8 cellular contexts compared by ENCODE assay signal in genomic region chr7:117212969-117213877, GRCh38.
DNase-seq lines count a peak whose midpoint lies in the region; ATAC-seq and TF ChIP-seq lines count a peak whose summit lies in the region.

No MANE protein-coding gene starts in this region.

- no peak overlapping the region for H3K27ac Mint-ChIP-seq in activated T-helper 17 cell treated with anti-CD3 and anti-CD28 coated beads, Interleukin-2, amount 50 U/mL, for 72 hours

- ATAC-seq in GM19438 (IDR thresholded peaks at IDR 0.05; ENCODE audit: low read depth, unreplicated experiment) (peak; percentile 84), HG03520 (IDR thresholded peaks at IDR 0.05; ENCODE audit: unreplicated experiment) (peak; percentile 78)
- peak; percentile 51 for ATAC-seq in activated T-helper 17 cell treated with anti-CD3 and anti-CD28 coated beads, Interleukin-2, amount 50 U/mL, for 72 hours (replicated peaks)

- TF ChIP-seq POLR2A in prostate gland (IDR thresholded peaks at IDR 0.05), result no peak

- POLR2A ChIA-PET in OCI-LY7 (lab: Charles Lee), result interaction anchor here (0.7 to 0.9 kb wide), 2 partner anchors 10 to 556 kb away, joined by 3 to 4 read pairs; no protein-coding TSS in a partner anchor

- H3K9me3 ChIP-seq in OCI-LY7 (ENCODE audit: low read length) (no peaks in the 10 kb centered on the region), prostate gland (no peaks in the 10 kb centered on the region)

- BruUV-seq in OCI-LY7 (replicated peaks; lab: Mats Ljungman, UMichigan), result no TSS peak

- H3K27me3 ChIP-seq in prostate gland (replicated peaks; ENCODE audit: insufficient read depth), result no peaks in the 10 kb centered on the region

- no peak overlapping the region for H3K4me2 ChIP-seq in OCI-LY7 (ENCODE audit: low read length)

- H3K4me1 Mint-ChIP-seq in activated T-helper 17 cell treated with anti-CD3 and anti-CD28 coated beads, Interleukin-2, amount 50 U/mL, for 72 hours, result no peaks in the 10 kb centered on the region

- no peaks in the 10 kb centered on the region for H3K9me3 Mint-ChIP-seq in activated T-helper 17 cell treated with anti-CD3 and anti-CD28 coated beads, Interleukin-2, amount 50 U/mL, for 72 hours

- no peak overlapping the region for H2AFZ ChIP-seq in OCI-LY7 (ENCODE audit: low read length)

- H4K20me1 ChIP-seq in OCI-LY7 (ENCODE audit: insufficient read depth, low read length), result no peaks in the 10 kb centered on the region

- no peaks in the 10 kb centered on the region for H3K27me3 Mint-ChIP-seq in activated T-helper 17 cell treated with anti-CD3 and anti-CD28 coated beads, Interleukin-2, amount 50 U/mL, for 72 hours

- H3K27ac ChIP-seq in OCI-LY7 (ENCODE audit: low read depth, low read length, poor library complexity, severe bottlenecking) (no peak overlapping the region), prostate gland (no peak overlapping the region)

- no peaks in the 10 kb centered on the region for H3K79me2 ChIP-seq in OCI-LY7 (ENCODE audit: insufficient read depth, low read depth, low read length)

- H3K36me3 Mint-ChIP-seq in activated T-helper 17 cell treated with anti-CD3 and anti-CD28 coated beads, Interleukin-2, amount 50 U/mL, for 72 hours (ENCODE audit: low read depth), result no peaks in the 10 kb centered on the region

- TF ChIP-seq CTCF in OCI-LY7 (conservative IDR thresholded peaks at IDR 0.05; ENCODE audit: low read length) (peak; percentile 88), prostate gland (IDR thresholded peaks at IDR 0.05) (peak; percentile 59 to 76 (median 72))

- WGBS in prostate gland, result 64% methylated on average over 5 of the region's 5 CpGs

- no peaks in the 10 kb centered on the region for H3K4me1 ChIP-seq in OCI-LY7 (ENCODE audit: insufficient read depth, low read length, poor library complexity, severe bottlenecking)
- no peaks in the 10 kb centered on the region for H3K4me1 ChIP-seq in prostate gland (replicated peaks)

- CTCF ChIA-PET in OCI-LY7 (lab: Charles Lee; ENCODE audit: unreplicated experiment), result no interaction called here

- H3K36me3 ChIP-seq in OCI-LY7 (ENCODE audit: insufficient read depth, low read length) (no peaks in the 10 kb centered on the region), prostate gland (no peaks in the 10 kb centered on the region)

- H3K9me2 ChIP-seq in OCI-LY7 (ENCODE audit: insufficient read depth, low read length), result no peaks in the 10 kb centered on the region

- intact Hi-C loops in OCI-LY7 (cut with micrococcal nuclease; ENCODE audit: unreplicated experiment) (loop anchor here (5.0 kb wide), 1 partner anchor 174 kb away; no protein-coding TSS in a partner anchor), prostate gland (cut with DNase I) (loop anchor here (5.0 kb wide), 1 partner anchor 174 kb away; no protein-coding TSS in a partner anchor)

- no peak overlapping the region for H3K4me3 ChIP-seq in OCI-LY7 (ENCODE audit: low read depth, low read length, poor library complexity, severe bottlenecking)
- H3K4me3 ChIP-seq in prostate gland, result no peak overlapping the region

- H3K4me3 Mint-ChIP-seq in activated T-helper 17 cell treated with anti-CD3 and anti-CD28 coated beads, Interleukin-2, amount 50 U/mL, for 72 hours, result no peak overlapping the region

- DNase-seq in D341Med (ENCODE audit: low spot score), result peak; percentile 62
- DNase-seq in OCI-LY7 (ENCODE audit: low spot score), result peak; percentile 49
- peak; percentile 46 for DNase-seq in globus pallidus (ENCODE audit: low spot score)
- peak; percentile 31 for DNase-seq in prostate gland (ENCODE audit: low spot score)
- DNase-seq in activated gamma-delta T cell (lab: John Stamatoyannopoulos, UW), result no peak
